20 cellular contexts compared by ENCODE assay signal in genomic region chr12:30990316-30990715, GRCh38.
"Had no signal": no experiment of that assay in that cellular context is flagged by ENCODE, and none has a peak within 500 bp of the region (broad histone marks: within the 10 kb centered on the region; RNA-seq: fewer than 3 reads in every experiment).

No MANE protein-coding gene starts in this region.

- DNase-seq: activated CD4-positive, CD25-positive, alpha-beta regulatory T cell treated with anti-CD3 and anti-CD28 coated beads, Interleukin-2, amount 50 U/mL, for 72 hours; activated CD8-positive, alpha-beta memory T cell treated with anti-CD3 and anti-CD28 coated beads, Interleukin-2, amount 50 U/mL, for 4 hours; activated effector memory CD4-positive, alpha-beta T cell treated with anti-CD3 and anti-CD28 coated beads, Interleukin-2, amount 50 U/mL, for 16 hours; activated T-cell treated with anti-CD3 and anti-CD28 coated beads, Interleukin-2, amount 50 U/mL, for 1 hour; aorta; effector memory CD8-positive, alpha-beta T cell; hippocampal formation; midbrain; naive thymus-derived CD4-positive, alpha-beta T cell; stimulated activated naive B cell treated with anti-CD40 and anti-IgM and Interleukin-4, amounts not matched to agents 10 μg/mL and 1 μg/mL and 100 μg/mL, for 72 hours; stomach; T1000 had no signal

- H3K4me3 ChIP-seq: adrenal gland, body of pancreas, cardiac muscle cell, coronary artery, dorsolateral prefrontal cortex, gastroesophageal sphincter, right atrium auricular region, stomach, tibial nerve had no signal

- H3K36me3 ChIP-seq: adrenal gland, cardiac muscle cell, gastroesophageal sphincter, right atrium auricular region, stomach, tibial nerve had no signal

- H3K27ac ChIP-seq: adrenal gland, body of pancreas, cardiac muscle cell, coronary artery, gastroesophageal sphincter, right atrium auricular region, stomach, tibial nerve had no signal

- ATAC-seq: effector memory CD8-positive, alpha-beta T cell; gastroesophageal sphincter had no signal

- H3K9me3 ChIP-seq: adrenal gland, body of pancreas, gastroesophageal sphincter, right atrium auricular region, stomach, tibial nerve had no signal

- H3K4me1 ChIP-seq: adrenal gland, gastroesophageal sphincter had no signal

- H3K27me3 ChIP-seq: adrenal gland, body of pancreas, cardiac muscle cell, dorsolateral prefrontal cortex, gastroesophageal sphincter, right atrium auricular region, stomach, tibial nerve had no signal
